In the genomic region with DNA sequence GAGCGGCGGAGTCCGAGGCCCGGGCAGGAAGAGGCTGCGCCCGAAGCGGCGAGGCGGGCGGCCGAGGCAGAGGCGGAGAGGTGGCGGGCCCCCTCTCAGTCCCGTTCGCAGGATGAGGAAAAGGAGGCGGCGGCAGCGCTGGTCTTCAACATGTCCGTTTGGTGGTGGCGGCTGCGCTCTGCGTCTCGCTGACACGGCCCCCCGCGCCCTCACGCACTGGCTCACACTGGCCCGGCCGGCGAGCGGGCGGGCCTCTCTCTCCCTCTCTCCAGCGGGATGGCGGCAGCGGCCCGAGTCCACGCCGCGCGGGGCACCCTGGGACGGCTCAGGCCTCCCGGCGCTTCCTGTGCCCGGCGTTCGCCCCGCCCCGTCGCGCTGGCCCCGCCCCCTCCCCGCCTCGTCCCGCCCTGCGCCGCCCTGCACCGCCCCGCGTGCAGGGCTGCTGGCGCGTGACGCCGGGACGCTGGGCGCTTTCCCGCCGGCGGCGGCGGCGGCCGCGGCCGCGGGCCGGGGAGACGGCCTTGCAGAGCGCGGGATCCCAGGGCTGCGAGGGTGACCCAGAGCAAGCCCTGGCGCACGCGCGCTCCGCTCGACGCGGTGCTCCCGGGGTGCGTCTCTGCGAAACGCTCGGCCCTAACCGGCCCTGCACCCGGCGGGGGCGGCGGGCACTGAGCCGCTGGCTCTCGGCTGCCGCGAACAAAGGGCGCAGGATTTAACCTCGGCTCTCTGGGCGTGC, we compare ENCODE assay signal across 8 cellular contexts. TPM values are rescaled to one million over a fixed set of nuclear protein-coding genes. Genes with fewer than 3 reads are reported as not detected.
A peak's percentile ranks its signal among the peaks of the same experiment; 100 is the strongest.
DNase-seq lines count a peak whose midpoint lies in the region; ATAC-seq lines count a peak whose summit lies in the region.

A gene with protein sequence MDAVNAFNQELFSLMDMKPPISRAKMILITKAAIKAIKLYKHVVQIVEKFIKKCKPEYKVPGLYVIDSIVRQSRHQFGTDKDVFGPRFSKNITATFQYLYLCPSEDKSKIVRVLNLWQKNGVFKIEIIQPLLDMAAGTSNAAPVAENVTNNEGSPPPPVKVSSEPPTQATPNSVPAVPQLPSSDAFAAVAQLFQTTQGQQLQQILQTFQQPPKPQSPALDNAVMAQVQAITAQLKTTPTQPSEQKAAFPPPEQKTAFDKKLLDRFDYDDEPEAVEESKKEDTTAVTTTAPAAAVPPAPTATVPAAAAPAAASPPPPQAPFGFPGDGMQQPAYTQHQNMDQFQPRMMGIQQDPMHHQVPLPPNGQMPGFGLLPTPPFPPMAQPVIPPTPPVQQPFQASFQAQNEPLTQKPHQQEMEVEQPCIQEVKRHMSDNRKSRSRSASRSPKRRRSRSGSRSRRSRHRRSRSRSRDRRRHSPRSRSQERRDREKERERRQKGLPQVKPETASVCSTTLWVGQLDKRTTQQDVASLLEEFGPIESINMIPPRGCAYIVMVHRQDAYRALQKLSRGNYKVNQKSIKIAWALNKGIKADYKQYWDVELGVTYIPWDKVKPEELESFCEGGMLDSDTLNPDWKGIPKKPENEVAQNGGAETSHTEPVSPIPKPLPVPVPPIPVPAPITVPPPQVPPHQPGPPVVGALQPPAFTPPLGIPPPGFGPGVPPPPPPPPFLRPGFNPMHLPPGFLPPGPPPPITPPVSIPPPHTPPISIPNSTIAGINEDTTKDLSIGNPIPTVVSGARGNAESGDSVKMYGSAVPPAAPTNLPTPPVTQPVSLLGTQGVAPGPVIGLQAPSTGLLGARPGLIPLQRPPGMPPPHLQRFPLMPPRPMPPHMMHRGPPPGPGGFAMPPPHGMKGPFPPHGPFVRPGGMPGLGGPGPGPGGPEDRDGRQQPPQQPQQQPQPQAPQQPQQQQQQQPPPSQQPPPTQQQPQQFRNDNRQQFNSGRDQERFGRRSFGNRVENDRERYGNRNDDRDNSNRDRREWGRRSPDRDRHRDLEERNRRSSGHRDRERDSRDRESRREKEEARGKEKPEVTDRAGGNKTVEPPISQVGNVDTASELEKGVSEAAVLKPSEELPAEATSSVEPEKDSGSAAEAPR (minus strand): TSS at position 317 of the 736 bp plus-strand sequence. CDS start 426 bp downstream, outside the sequence.

- peaks cover 4% of the 10 kb centered on the region for H3K4me1 ChIP-seq in urinary bladder (ENCODE audit: insufficient read depth)

- under 1% methylated on average over 105 of the region's 105 CpGs for WGBS in urinary bladder

- ATAC-seq in GM18499 (IDR thresholded peaks at IDR 0.05; ENCODE audit: insufficient read depth, unreplicated experiment) (peak; percentile 40), HG02870 (IDR thresholded peaks at IDR 0.05; ENCODE audit: unreplicated experiment) (peak; percentile 74), left ventricle myocardium superior (peak; percentile 92)

- no peaks in the 10 kb centered on the region for H3K9me3 Mint-ChIP-seq in T-helper 1 cell treated with Interleukin-12 subunit alpha and Interleukin-12 subunit beta and Interleukin-4 antibody, amounts not matched to agents 30 μg/mL and 1 μg/mL, for 36 hours

- H3K27ac ChIP-seq in angular gyrus (ENCODE audit: low read depth, low read length) (peak within 1 kb of the TSS; percentile 91), urinary bladder (ENCODE audit: low read depth) (peak within 1 kb of the TSS; percentile 96)

- peak within 1 kb of the TSS; percentile 85 for H3K4me3 Mint-ChIP-seq in T-helper 1 cell treated with Interleukin-12 subunit alpha and Interleukin-12 subunit beta and Interleukin-4 antibody, amounts not matched to agents 30 μg/mL and 1 μg/mL, for 36 hours

- intact Hi-C loops in left ventricle myocardium superior (cut with micrococcal nuclease) = no loop called here

- H3K36me3 Mint-ChIP-seq in T-helper 1 cell treated with Interleukin-12 subunit alpha and Interleukin-12 subunit beta and Interleukin-4 antibody, amounts not matched to agents 30 μg/mL and 1 μg/mL, for 36 hours (ENCODE audit: low read depth) = peaks cover 3% of the 10 kb centered on the region

- H3K27me3 Mint-ChIP-seq in T-helper 1 cell treated with Interleukin-12 subunit alpha and Interleukin-12 subunit beta and Interleukin-4 antibody, amounts not matched to agents 30 μg/mL and 1 μg/mL, for 36 hours (ENCODE audit: low read depth) = no peaks in the 10 kb centered on the region

- no peaks in the 10 kb centered on the region for H3K36me3 ChIP-seq in urinary bladder (ENCODE audit: insufficient read depth)

- peak; percentile 26 for DNase-seq in NCI-H1436 treated with DMSO at 0.1 percent for 48 hours (lab: John Stamatoyannopoulos, UW)
- peak; percentile 96 for DNase-seq in left ventricle myocardium superior
- peak; percentile 56 for DNase-seq in pulmonary artery endothelial cell (ENCODE audit: low read depth, low spot score)

- H3K4me1 Mint-ChIP-seq in T-helper 1 cell treated with Interleukin-12 subunit alpha and Interleukin-12 subunit beta and Interleukin-4 antibody, amounts not matched to agents 30 μg/mL and 1 μg/mL, for 36 hours (ENCODE audit: low read depth) = peaks cover 2% of the 10 kb centered on the region

- H3K4me3 ChIP-seq in urinary bladder (ENCODE audit: low read depth, low read length) = peak within 1 kb of the TSS; percentile 89

- H3K27ac Mint-ChIP-seq in T-helper 1 cell treated with Interleukin-12 subunit alpha and Interleukin-12 subunit beta and Interleukin-4 antibody, amounts not matched to agents 30 μg/mL and 1 μg/mL, for 36 hours = peak within 1 kb of the TSS; percentile 70

RNA-seq across cellular contexts. Expression of the gene that starts here (rescaled TPM):
- total RNA-seq in left ventricle myocardium superior (16.7 TPM), pulmonary artery endothelial cell (2.8 and 4.5 TPM in 2 replicates), urinary bladder (19.6 TPM)
- polyA plus RNA-seq in urinary bladder = 14.4 TPM

Comparison
In these comparisons a context has a peak if more than half of its experiments do, and no peak if none do; other contexts are left out.
1. Peak in every context shown above with its lines: DNase-seq, ATAC-seq, H3K4me3 ChIP-seq and H3K27ac ChIP-seq.
2. ATAC-seq: peak in every context shown above with its lines; median percentile 92 in left ventricle myocardium superior; 74 in HG02870; 40 in GM18499.
3. DNase-seq: peak in every context shown above with its lines; median percentile 96 in left ventricle myocardium superior; 56 in pulmonary artery endothelial cell; 26 in NCI-H1436 treated with DMSO at 0.1 percent for 48 hours.